Comparison of ENCODE assay signal across 13 cellular contexts in genomic region chr2:165470351-165470750, GRCh38. TPM values are rescaled to one million over a fixed set of nuclear protein-coding genes. Genes with fewer than 3 reads are reported as not detected.
DNase-seq lines count a peak whose midpoint lies in the region; ATAC-seq, FAIRE-seq and TF ChIP-seq lines count a peak whose summit lies in the region.
"Had no signal": no experiment of that assay in that cellular context is flagged by ENCODE, and none has a peak within 500 bp of the region (broad histone marks: within the 10 kb centered on the region; RNA-seq: fewer than 3 reads in every experiment).

No MANE protein-coding gene starts in this region.

- peaks cover 52% of the 10 kb centered on the region for H3K4me1 Mint-ChIP-seq in nephron progenitor cell

- no peaks in the 10 kb centered on the region for H3K36me3 ChIP-seq in right lobe of liver
- H3K36me3 ChIP-seq in HepG2 (replicated peaks in 1 of 2; ENCODE audit: control insufficient read depth in 1 of 2, insufficient read depth in 2 of 2, low read length in 2 of 2): no peaks in the 10 kb centered on the region
- H3K36me3 ChIP-seq: BLaER1 had no signal

- peak overlapping the region; percentile 86 for H3K27ac Mint-ChIP-seq in nephron progenitor cell

- intact Hi-C loops in right lobe of liver (cut with DNase I) (no loop called here), HepG2 (cut with micrococcal nuclease; ENCODE audit: unreplicated experiment) (no loop called here)

- no peaks in the 10 kb centered on the region for H3K27me3 Mint-ChIP-seq in nephron progenitor cell (ENCODE audit: low read depth, poor library complexity)

- in situ Hi-C loops in HepG2 (cut with HindIII; ENCODE audit: extremely low pct_ligation_motif_present, low pct_unique_long_range_greater_than_20kb): no loop called here

- ATAC-seq in right lobe of liver (no peak), HepG2 (no peak), HG02678 (IDR thresholded peaks at IDR 0.05; ENCODE audit: unreplicated experiment) (no peak)
- ATAC-seq: activated CD4-positive, CD25-positive, alpha-beta regulatory T cell treated with anti-CD3 and anti-CD28 coated beads, Interleukin-2, amount 50 U/mL, for 24 hours had no signal

- no peak for FAIRE-seq in HepG2 (lab: Jason Lieb, UNC)

- H3K27ac ChIP-seq in right lobe of liver: no peak overlapping the region
- no peak overlapping the region for H3K27ac ChIP-seq in HepG2 (ENCODE audit: extremely low read length, insufficient read depth, low read length)
- H3K27ac ChIP-seq: BLaER1 had no signal

- peak overlapping the region; percentile 98 for H3K4me3 Mint-ChIP-seq in nephron progenitor cell

- no peaks in the 10 kb centered on the region for H3K79me2 ChIP-seq in HepG2 (ENCODE audit: insufficient read depth, low read length)

- no peak overlapping the region for H3K9ac ChIP-seq in HepG2 (ENCODE audit: insufficient read depth, low read depth, low read length)
- H3K9ac ChIP-seq: BLaER1 had no signal

- H2AFZ ChIP-seq in HepG2 (ENCODE audit: low read length): no peak overlapping the region

- H3K9me3 ChIP-seq in right lobe of liver (no peaks in the 10 kb centered on the region), HepG2 (ENCODE audit: low read length) (no peaks in the 10 kb centered on the region)
- H3K9me3 ChIP-seq: BLaER1 had no signal

- H3K27me3 ChIP-seq in right lobe of liver (no peaks in the 10 kb centered on the region), HepG2 (ENCODE audit: control insufficient read depth in 1 of 2, insufficient read depth in 2 of 2, low read length in 2 of 2) (no peaks in the 10 kb centered on the region)
- H3K27me3 ChIP-seq: BLaER1 had no signal

- POLR2A ChIA-PET in HepG2 (lab: Yijun Ruan, JAX): no interaction called here

- H3K4me3 ChIP-seq in right lobe of liver (peak overlapping the region in 2 of 3 donors; percentile 43 to 55), HepG2 (replicated peaks in 1 of 3; ENCODE audit: insufficient read depth in 1 of 3, low read depth in 2 of 3, low read length in 3 of 3) (no peak overlapping the region), epithelial cell of esophagus (ENCODE audit: low read length) (peak overlapping the region; percentile 77)
- H3K4me3 ChIP-seq: BLaER1 had no signal

- no peak overlapping the region for H3K4me2 ChIP-seq in HepG2 (ENCODE audit: low read depth, low read length)
- H3K4me2 ChIP-seq: BLaER1 had no signal

- H3K4me1 ChIP-seq in right lobe of liver (peaks cover 0 to 7% (median 0%) of the 10 kb centered on the region in 4 donors), HepG2 (ENCODE audit: insufficient read depth, low read length) (no peaks in the 10 kb centered on the region)
- H3K4me1 ChIP-seq: BLaER1 had no signal

- CTCF ChIA-PET in HepG2 (lab: Yijun Ruan, JAX; ENCODE audit: low intra/inter-chr PET ratio, low total read pairs): no interaction called here

- H3K9me3 Mint-ChIP-seq in nephron progenitor cell: no peaks in the 10 kb centered on the region

- no peak for TF ChIP-seq RAD21 in HepG2 (CRISPR knock-in tag; IDR thresholded peaks at IDR 0.05)

- DNase-seq in right lobe of liver (no peak), HepG2 (ENCODE audit: low spot score) (no peak), epithelial cell of esophagus (ENCODE audit: low read depth) (no peak), nephron progenitor cell (no peak), NCI-H774 (lab: John Stamatoyannopoulos, UW) (no peak), NCI-H345 treated with DMSO at 0.1 percent for 48 hours (lab: John Stamatoyannopoulos, UW; ENCODE audit: unreplicated experiment) (no peak)
- DNase-seq in stimulated activated CD4-positive, alpha-beta T cell treated with anti-CD3 and anti-CD28 coated beads, Interleukin-12 subunit alpha, Interleukin-12 subunit beta, amount 100 ng/mL, for 4 hours: no peak
- DNase-seq: RPMI8226; stimulated activated CD4-positive, alpha-beta T cell treated with anti-CD3 and anti-CD28 coated beads, Interleukin-2, amount 100 ng/mL, for 48 hours; trophoblast cell had no signal

- TF ChIP-seq POLR2A in right lobe of liver (IDR thresholded peaks at IDR 0.05) (no peak), HepG2 (IDR thresholded peaks at IDR 0.05; ENCODE audit: insufficient read depth in 1 of 2, low read depth in 2 of 2, low read length in 2 of 2) (no peak)

- TF ChIP-seq CTCF in right lobe of liver (IDR thresholded peaks at IDR 0.05): no peak
- no peak for TF ChIP-seq CTCF in HepG2 (CRISPR knock-in tag; IDR thresholded peaks at IDR 0.05)
- no peak for TF ChIP-seq CTCF in epithelial cell of esophagus (IDR thresholded peaks at IDR 0.05; ENCODE audit: insufficient read depth, low read depth, low read length, missing control alignments)
- TF ChIP-seq CTCF in nephron progenitor cell (IDR thresholded peaks at IDR 0.05): no peak

- TF ChIP-seq EP300 in HepG2 (IDR thresholded peaks at IDR 0.05; ENCODE audit: low read depth in 2 of 2, low read length in 2 of 2) (no peak), HepG2 (CRISPR knock-in tag; IDR thresholded peaks at IDR 0.05; ENCODE audit: borderline replicate concordance) (no peak)

- no peaks in the 10 kb centered on the region for H3K36me3 Mint-ChIP-seq in nephron progenitor cell (ENCODE audit: low read depth)

- H4K20me1 ChIP-seq in HepG2 (ENCODE audit: insufficient read depth, low read length): no peaks in the 10 kb centered on the region
- H4K20me1 ChIP-seq: BLaER1 had no signal

- BruUV-seq in HepG2 (replicated peaks; lab: Mats Ljungman, UMichigan): no TSS peak

TF ChIP-seq in HepG2, 621 proteins besides CTCF, POLR2A, EP300 and RAD21:
- no peak for TF ChIP-seq PCBP1 (IDR thresholded peaks at IDR 0.05; ENCODE audit: borderline replicate concordance, low read depth, low read length)
- TF ChIP-seq ZSCAN5A (CRISPR knock-in tag; IDR thresholded peaks at IDR 0.05; ENCODE audit: borderline replicate concordance): no peak
- TF ChIP-seq XRCC5 (optimal IDR thresholded peaks at IDR 0.05; ENCODE audit: low read length): no peak
- TF ChIP-seq GLI4 (CRISPR knock-in tag; IDR thresholded peaks at IDR 0.05; ENCODE audit: borderline replicate concordance): no peak
- TF ChIP-seq ZNF180 (CRISPR knock-in tag; IDR thresholded peaks at IDR 0.05; ENCODE audit: borderline replicate concordance, low read depth): no peak
- no peak for TF ChIP-seq KMT2B (CRISPR knock-in tag; IDR thresholded peaks at IDR 0.05)
- no peak for TF ChIP-seq ATF1 (CRISPR knock-in tag; IDR thresholded peaks at IDR 0.05)
- no peak for TF ChIP-seq TBP (CRISPR knock-in tag; IDR thresholded peaks at IDR 0.05)
- TF ChIP-seq SIN3B (IDR thresholded peaks at IDR 0.05; ENCODE audit: low read length): no peak
- TF ChIP-seq NFIC (IDR thresholded peaks at IDR 0.05; ENCODE audit: low read length): no peak

RNA-seq across cellular contexts. Expression of gene CSRNP3, which starts 0.9 kb away (rescaled TPM):
- total RNA-seq in right lobe of liver (1 to 10 TPM in 3 of 6 experiments, under 1 TPM in 3; 0.25 to 2.0 (median 1.0) TPM), HepG2 (2016; rRNA removed; fragmentation: Illumina TruSeq; extraction: Trizol) (not detected in 2 replicates)
- not detected in 2 replicates for total RNA-seq in HepG2 (2016; cell fraction: cytosol; rRNA removed; fragmentation: Illumina TruSeq; extraction: Trizol; ENCODE audit: low read depth)
- total RNA-seq in HepG2 (2016; cell fraction: insoluble cytoplasmic fraction; rRNA removed; fragmentation: Illumina TruSeq; extraction: Trizol): under 0.01 TPM in 1 of 2 replicates, not detected in the other
- total RNA-seq in HepG2 (2016; cell fraction: membrane; rRNA removed; fragmentation: Illumina TruSeq; extraction: Trizol): not detected in 2 replicates
- total RNA-seq in HepG2 (2016; cell fraction: nucleus; rRNA removed; fragmentation: Illumina TruSeq; extraction: Trizol): not detected in 2 replicates
- not detected in 2 replicates for polyA plus RNA-seq in HepG2 (2011; rRNA removed)
- polyA plus RNA-seq in HepG2 (2011; cell fraction: cytosol; rRNA removed): not detected in 2 replicates
- not detected in 2 replicates for polyA plus RNA-seq in HepG2 (2011; cell fraction: nucleus; rRNA removed)
- not detected in 2 replicates for polyA plus RNA-seq in HepG2 (2012)
- polyA plus RNA-seq in HepG2 (2016; cell fraction: cytosol; fragmentation: Illumina TruSeq; extraction: Trizol; ENCODE audit: low read depth): not detected in 2 replicates
- not detected in 2 replicates for polyA plus RNA-seq in HepG2 (2016; cell fraction: insoluble cytoplasmic fraction; fragmentation: Illumina TruSeq; extraction: Trizol; ENCODE audit: low read depth)
- polyA plus RNA-seq in HepG2 (2016; cell fraction: membrane; fragmentation: Illumina TruSeq; extraction: Trizol; ENCODE audit: low read depth): not detected in 2 replicates
- not detected in 2 replicates for polyA plus RNA-seq in HepG2 (2016; cell fraction: nucleus; fragmentation: Illumina TruSeq; extraction: Trizol; ENCODE audit: insufficient read depth, low read depth)
- polyA minus RNA-seq in HepG2 (2011; rRNA and poly(A)+ RNA removed; ENCODE audit: low replicate concordance): not detected in 2 replicates
- not detected in 2 replicates for polyA minus RNA-seq in HepG2 (2011; cell fraction: cytosol; rRNA and poly(A)+ RNA removed)
- 0.37 TPM in 1 of 2 replicates, not detected in the other for polyA minus RNA-seq in HepG2 (2011; cell fraction: nucleus; rRNA and poly(A)+ RNA removed)

Comparison
In these comparisons a context has a peak if more than half of its experiments do, and no peak if none do; other contexts are left out.
1. H3K4me3 ChIP-seq: peak in right lobe of liver (2 of 3) and epithelial cell of esophagus (single experiment); none in HepG2 (0 of 3).